Comparison of ENCODE assay signal across 17 cellular contexts in the genomic region with DNA sequence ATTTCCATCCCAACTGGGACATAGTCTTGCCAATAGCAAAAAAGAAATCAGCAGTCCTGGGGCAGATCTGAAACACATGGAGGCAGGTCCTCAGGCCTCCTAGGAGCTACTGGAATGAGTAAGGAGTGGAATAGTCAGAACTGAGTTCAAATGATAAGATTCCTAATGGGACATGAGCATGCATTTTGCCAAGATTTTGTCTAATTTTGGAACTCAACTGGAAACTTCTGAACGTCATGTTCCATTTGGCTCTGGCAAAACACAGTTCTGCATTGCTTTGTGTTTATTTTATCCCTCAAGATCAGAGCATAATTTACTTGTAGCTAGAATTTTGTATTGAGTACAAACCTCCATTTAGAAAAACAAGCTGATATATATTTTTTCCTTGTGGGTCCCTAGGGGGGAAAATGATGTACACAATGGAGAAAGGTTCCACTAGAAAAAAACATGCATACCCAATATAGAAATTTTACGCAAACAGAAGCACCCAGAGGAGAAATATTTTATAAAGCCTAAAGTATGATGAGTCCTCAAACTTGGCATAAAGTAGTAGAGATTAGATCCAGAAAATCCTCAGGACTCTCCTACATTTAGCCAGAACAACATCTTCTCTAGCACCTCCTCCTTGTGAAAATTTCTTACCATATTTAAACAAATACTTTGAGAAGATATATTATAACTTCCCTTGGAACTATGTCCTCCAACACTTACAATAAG.
DNase-seq lines count a peak whose midpoint lies in the region; ATAC-seq, FAIRE-seq and TF ChIP-seq lines count a peak whose summit lies in the region.
"Had no signal": no experiment of that assay in that cellular context is flagged by ENCODE, and none has a peak within 500 bp of the region (broad histone marks: within the 10 kb centered on the region; RNA-seq: fewer than 3 reads in every experiment).

No MANE protein-coding gene starts in this region.

- H2AFZ ChIP-seq in endothelial cell of umbilical vein (ENCODE audit: low read depth, low read length) (no peak overlapping the region), hepatocyte (no peak overlapping the region)

- peak in 1 of 4 donors; percentile 53 for TF ChIP-seq EP300 in upper lobe of left lung (IDR thresholded peaks at IDR 0.05)

- no peaks in the 10 kb centered on the region for H3K9me2 ChIP-seq in hepatocyte (replicated peaks; ENCODE audit: insufficient read depth)

- CTCF ChIA-PET in endothelial cell of umbilical vein (lab: Charles Lee): interaction anchor here (0.9 to 1.5 kb wide), 5 partner anchors 8 to 70 kb away, joined by 3 read pairs; no protein-coding TSS in a partner anchor
- CTCF ChIA-PET in activated CD8-positive, alpha-beta T cell treated with anti-CD3 and anti-CD28 coated beads, Interleukin-2, amount 10 ng/mL, durations not matched to agents 7 days and 5 days (lab: Charles Lee): interaction anchor here (1.6 kb wide), 1 partner anchor 16 kb away, joined by 3 read pairs; no protein-coding TSS in a partner anchor

- no peaks in the 10 kb centered on the region for H3K9me1 ChIP-seq in endothelial cell of umbilical vein (replicated peaks; ENCODE audit: control insufficient read depth, extremely low read depth, insufficient read depth, low read length)

- ATAC-seq in psoas muscle (peak in 3 of 4 donors; percentile 54 to 64 (median 58)), upper lobe of left lung (ENCODE audit: low FRiP score in 2 of 2) (peak; percentile 9 to 86), GM18505 (IDR thresholded peaks at IDR 0.05; ENCODE audit: unreplicated experiment) (no peak)
- ATAC-seq in activated CD8-positive, alpha-beta T cell treated with anti-CD3 and anti-CD28 coated beads, Interleukin-2, amount 10 ng/mL, durations not matched to agents 7 days and 5 days: no peak
- ATAC-seq: stimulated activated naive CD8-positive, alpha-beta T cell treated with anti-CD3 and anti-CD28 coated beads, Interleukin-15, amount 100 ng/mL, for 72 hours had no signal

- no peaks in the 10 kb centered on the region for H3K9me3 Mint-ChIP-seq in activated CD8-positive, alpha-beta T cell treated with anti-CD3 and anti-CD28 coated beads, Interleukin-2, amount 10 ng/mL, durations not matched to agents 7 days and 5 days (ENCODE audit: insufficient read depth)
- H3K9me3 Mint-ChIP-seq: activated naive CD4-positive, alpha-beta T cell treated with anti-CD3 and anti-CD28 coated beads for 36 hours; stimulated activated naive CD8-positive, alpha-beta T cell treated with anti-CD3 and anti-CD28 coated beads, Interleukin-15, amount 100 ng/mL, for 72 hours had no signal

- H3K4me3 Mint-ChIP-seq in activated CD8-positive, alpha-beta T cell treated with anti-CD3 and anti-CD28 coated beads, Interleukin-2, amount 10 ng/mL, durations not matched to agents 7 days and 5 days: no peak overlapping the region
- H3K4me3 Mint-ChIP-seq: activated naive CD4-positive, alpha-beta T cell treated with anti-CD3 and anti-CD28 coated beads for 36 hours; brain; stimulated activated naive CD8-positive, alpha-beta T cell treated with anti-CD3 and anti-CD28 coated beads, Interleukin-15, amount 100 ng/mL, for 72 hours had no signal

- POLR2A ChIA-PET in endothelial cell of umbilical vein (lab: Charles Lee): no interaction called here
- POLR2A ChIA-PET in activated CD8-positive, alpha-beta T cell treated with anti-CD3 and anti-CD28 coated beads, Interleukin-2, amount 10 ng/mL, durations not matched to agents 7 days and 5 days (lab: Charles Lee): no interaction called here

- peaks cover 12% of the 10 kb centered on the region for H3K27me3 Mint-ChIP-seq in activated CD8-positive, alpha-beta T cell treated with anti-CD3 and anti-CD28 coated beads, Interleukin-2, amount 10 ng/mL, durations not matched to agents 7 days and 5 days (ENCODE audit: low read depth)
- H3K27me3 Mint-ChIP-seq: stimulated activated naive CD8-positive, alpha-beta T cell treated with anti-CD3 and anti-CD28 coated beads, Interleukin-15, amount 100 ng/mL, for 72 hours had no signal

- intact Hi-C loops in endothelial cell of umbilical vein (cut with micrococcal nuclease) (no loop called here), psoas muscle (cut with DNase I) (no loop called here)

- H3K27ac ChIP-seq in endothelial cell of umbilical vein (ENCODE audit: insufficient read depth, low read depth, low read length): no peak overlapping the region
- H3K27ac ChIP-seq in hepatocyte: peak overlapping the region; percentile 58
- H3K27ac ChIP-seq in psoas muscle: peak overlapping the region; percentile 47
- peak overlapping the region; percentile 54 to 75 (median 67) for H3K27ac ChIP-seq in upper lobe of left lung
- H3K27ac ChIP-seq: neutrophil, SJCRH30 had no signal

- no peak for DNase-seq in endothelial cell of umbilical vein (ENCODE audit: low read depth, low spot score)
- DNase-seq in hepatocyte (ENCODE audit: low spot score): no peak
- DNase-seq in psoas muscle: no peak
- no peak for DNase-seq in upper lobe of left lung
- DNase-seq in activated CD8-positive, alpha-beta T cell treated with anti-CD3 and anti-CD28 coated beads, Interleukin-2, amount 10 ng/mL, durations not matched to agents 7 days and 5 days: no peak
- DNase-seq in erythroblast (lab: John Stamatoyannopoulos, UW): no peak
- DNase-seq in nucleus accumbens (lab: John Stamatoyannopoulos, UW): no peak
- DNase-seq: activated CD8-positive, alpha-beta memory T cell treated with anti-CD3 and anti-CD28 coated beads, Interleukin-2, amount 50 U/mL, for 48 hours; activated naive CD4-positive, alpha-beta T cell treated with anti-CD3 and anti-CD28 coated beads for 36 hours; DMS 273 treated with DMSO at 0.1 percent for 48 hours; KBM-7; SJCRH30; stimulated activated naive CD8-positive, alpha-beta T cell treated with anti-CD3 and anti-CD28 coated beads, Interleukin-15, amount 100 ng/mL, for 72 hours; T-helper 9 cell had no signal

- H4K20me1 ChIP-seq in endothelial cell of umbilical vein (replicated peaks; ENCODE audit: control insufficient read depth, extremely low read depth, insufficient read depth, low read length) (no peaks in the 10 kb centered on the region), hepatocyte (ENCODE audit: insufficient read depth, poor library complexity, severe bottlenecking) (no peaks in the 10 kb centered on the region)

- H3K27me3 ChIP-seq in endothelial cell of umbilical vein (ENCODE audit: control insufficient read depth in 2 of 2, insufficient read depth in 2 of 2, low read length in 2 of 2): no peaks in the 10 kb centered on the region
- H3K27me3 ChIP-seq in hepatocyte: no peaks in the 10 kb centered on the region
- H3K27me3 ChIP-seq in psoas muscle (ENCODE audit: insufficient read depth in 3 of 3, low read length in 2 of 3): no peaks in the 10 kb centered on the region
- H3K27me3 ChIP-seq in upper lobe of left lung: no peaks in the 10 kb centered on the region
- H3K27me3 ChIP-seq: neutrophil, SJCRH30 had no signal

- H3K4me1 ChIP-seq in endothelial cell of umbilical vein (ENCODE audit: control insufficient read depth, extremely low read depth, insufficient read depth, low read length): peaks cover 5% of the 10 kb centered on the region
- peaks cover 25% of the 10 kb centered on the region for H3K4me1 ChIP-seq in hepatocyte (ENCODE audit: insufficient read depth)
- H3K4me1 ChIP-seq in psoas muscle: peaks cover 15% of the 10 kb centered on the region
- peaks cover 3 to 21% (median 13%) of the 10 kb centered on the region in 4 donors for H3K4me1 ChIP-seq in upper lobe of left lung
- H3K4me1 ChIP-seq: SJCRH30 had no signal

- dilution Hi-C loops in endothelial cell of umbilical vein (cut with MboI; ENCODE audit: extremely low pct_ligation_motif_present, low sequenced_read_pairs): no loop called here

- H3K4me2 ChIP-seq in endothelial cell of umbilical vein (ENCODE audit: insufficient read depth, low read length) (no peak overlapping the region), hepatocyte (no peak overlapping the region)

- H3K9ac ChIP-seq in endothelial cell of umbilical vein (replicated peaks; ENCODE audit: extremely low read depth, insufficient read depth, low read length): no peak overlapping the region

- BruUV-seq in endothelial cell of umbilical vein (replicated peaks; lab: Mats Ljungman, UMichigan): no TSS peak

- peak; percentile 15 for FAIRE-seq in endothelial cell of umbilical vein (lab: Jason Lieb, UNC)

- TF ChIP-seq POLR2A in endothelial cell of umbilical vein (IDR thresholded peaks at IDR 0.05; ENCODE audit: low read depth, low read length) (no peak), upper lobe of left lung (IDR thresholded peaks at IDR 0.05) (no peak), GM18505 (IDR thresholded peaks at IDR 0.05; ENCODE audit: borderline replicate concordance, extremely low read depth, insufficient read depth, insufficient read length) (no peak), erythroblast (IDR thresholded peaks at IDR 0.05; ENCODE audit: low read length) (no peak)

- no peaks in the 10 kb centered on the region for H3K36me3 Mint-ChIP-seq in activated CD8-positive, alpha-beta T cell treated with anti-CD3 and anti-CD28 coated beads, Interleukin-2, amount 10 ng/mL, durations not matched to agents 7 days and 5 days (ENCODE audit: low read depth)
- H3K36me3 Mint-ChIP-seq: brain had no signal

- H3K4me3 ChIP-seq in endothelial cell of umbilical vein (replicated peaks in 1 of 3; ENCODE audit: insufficient read depth in 1 of 3, low read depth in 1 of 3, low read length in 3 of 3): no peak overlapping the region
- no peak overlapping the region for H3K4me3 ChIP-seq in hepatocyte
- no peak overlapping the region for H3K4me3 ChIP-seq in psoas muscle
- H3K4me3 ChIP-seq in upper lobe of left lung: no peak overlapping the region
- H3K4me3 ChIP-seq: SJCRH30 had no signal

- no peak overlapping the region for H3K27ac Mint-ChIP-seq in activated CD8-positive, alpha-beta T cell treated with anti-CD3 and anti-CD28 coated beads, Interleukin-2, amount 10 ng/mL, durations not matched to agents 7 days and 5 days
- H3K27ac Mint-ChIP-seq: activated naive CD4-positive, alpha-beta T cell treated with anti-CD3 and anti-CD28 coated beads for 36 hours; brain had no signal

- TF ChIP-seq CTCF in endothelial cell of umbilical vein (IDR thresholded peaks at IDR 0.05; ENCODE audit: extremely low read depth in 1 of 2, insufficient read depth in 1 of 2, low read depth in 1 of 2, low read length in 2 of 2) (no peak), hepatocyte (IDR thresholded peaks at IDR 0.05; ENCODE audit: poor library complexity) (no peak), psoas muscle (IDR thresholded peaks at IDR 0.05) (no peak), upper lobe of left lung (IDR thresholded peaks at IDR 0.05) (no peak)

- 81% methylated on average over 2 of the region's 2 CpGs for WGBS in hepatocyte (ENCODE audit: low lambda C conversion rate, missing lambda C conversion rate)
- 27 to 42% (median 41%) methylated on average over 2 of the region's 2 CpGs for WGBS in psoas muscle, 3 donors
- WGBS in upper lobe of left lung, 2 donors: 71 to 72% methylated on average over 2 of the region's 2 CpGs

- H3K9me3 ChIP-seq in endothelial cell of umbilical vein (replicated peaks; ENCODE audit: control insufficient read depth, insufficient read depth, low read length) (no peaks in the 10 kb centered on the region), hepatocyte (ENCODE audit: low read depth) (no peaks in the 10 kb centered on the region), psoas muscle (no peaks in the 10 kb centered on the region), upper lobe of left lung (no peaks in the 10 kb centered on the region)
- H3K9me3 ChIP-seq: neutrophil, SJCRH30 had no signal

- H3K4me1 Mint-ChIP-seq in activated CD8-positive, alpha-beta T cell treated with anti-CD3 and anti-CD28 coated beads, Interleukin-2, amount 10 ng/mL, durations not matched to agents 7 days and 5 days (ENCODE audit: low read depth): no peaks in the 10 kb centered on the region
- H3K4me1 Mint-ChIP-seq: stimulated activated naive CD8-positive, alpha-beta T cell treated with anti-CD3 and anti-CD28 coated beads, Interleukin-15, amount 100 ng/mL, for 72 hours had no signal

- no peaks in the 10 kb centered on the region for H3K36me3 ChIP-seq in endothelial cell of umbilical vein (ENCODE audit: control insufficient read depth in 2 of 2, extremely low read depth in 1 of 2, insufficient read depth in 2 of 2, low read length in 2 of 2)
- H3K36me3 ChIP-seq in hepatocyte (replicated peaks; ENCODE audit: insufficient read depth, low read depth): no peaks in the 10 kb centered on the region
- no peaks in the 10 kb centered on the region for H3K36me3 ChIP-seq in psoas muscle (ENCODE audit: insufficient read depth in 1 of 2, low read depth in 1 of 2)
- no peaks in the 10 kb centered on the region for H3K36me3 ChIP-seq in upper lobe of left lung
- H3K36me3 ChIP-seq: neutrophil, SJCRH30 had no signal

- H3K79me2 ChIP-seq in endothelial cell of umbilical vein (ENCODE audit: control insufficient read depth, insufficient read depth, low read length) (no peaks in the 10 kb centered on the region), hepatocyte (no peaks in the 10 kb centered on the region)

Comparison
In these comparisons a context has a peak if more than half of its experiments do, and no peak if none do; other contexts are left out.
1. ATAC-seq: peak in psoas muscle (3 of 4) and upper lobe of left lung (2 of 2); none in activated CD8-positive, alpha-beta T cell treated with anti-CD3 and anti-CD28 coated beads, Interleukin-2, amount 10 ng/mL, durations not matched to agents 7 days and 5 days (single experiment) and GM18505 (single experiment).